ENCODE assay signal across 16 cellular contexts in genomic region chr3:21876742-21877141, GRCh38.
DNase-seq lines count a peak whose midpoint lies in the region; ATAC-seq and TF ChIP-seq lines count a peak whose summit lies in the region.
"Had no signal": no experiment of that assay in that cellular context is flagged by ENCODE, and none has a peak within 500 bp of the region (broad histone marks: within the 10 kb centered on the region; RNA-seq: fewer than 3 reads in every experiment).

No MANE protein-coding gene starts in this region.

- no peak overlapping the region for H3K4me3 ChIP-seq in HAP-1
- H3K4me3 ChIP-seq: BLaER1 treated with 17β-estradiol and CSF1 and Interleukin-3, amounts not matched to agents 10 nM and 100 nM had no signal

- DNase-seq in HAP-1 (ENCODE audit: low spot score in 2 of 2) (peak; percentile 8 to 61), NCI-H69 (lab: John Stamatoyannopoulos, UW) (peak; percentile 71), glutamatergic neuron (no peak), progenitor cell of endocrine pancreas (ENCODE audit: low spot score, unreplicated experiment) (no peak), GM10266 (ENCODE audit: extremely low spot score) (no peak), GM10248 (ENCODE audit: extremely low spot score) (no peak)
- DNase-seq: CD8-positive, alpha-beta T cell; DMS 273 treated with DMSO at 0.1 percent for 48 hours; DMS53; DND-41; EL; GOT3; H7 had no signal

- no peaks in the 10 kb centered on the region for H3K36me3 ChIP-seq in HAP-1 (replicated peaks)
- H3K36me3 ChIP-seq: BLaER1 treated with 17β-estradiol and CSF1 and Interleukin-3, amounts not matched to agents 10 nM and 100 nM had no signal

- H3K4me3 Mint-ChIP-seq in glutamatergic neuron (ENCODE audit: unreplicated experiment): peak overlapping the region; percentile 49
- no peak overlapping the region for H3K4me3 Mint-ChIP-seq in progenitor cell of endocrine pancreas (ENCODE audit: low read depth)
- H3K4me3 Mint-ChIP-seq: B cell; CD8-positive, alpha-beta T cell had no signal

- H3K27me3 ChIP-seq in HAP-1 (ENCODE audit: low read depth): no peaks in the 10 kb centered on the region
- H3K27me3 ChIP-seq: BLaER1 treated with 17β-estradiol and CSF1 and Interleukin-3, amounts not matched to agents 10 nM and 100 nM had no signal

- CTCF ChIA-PET in GM10248 (lab: Yijun Ruan, JAX): interaction anchor here (1.4 kb wide), 1 partner anchor 11 kb away, joined by 3 read pairs; no protein-coding TSS in a partner anchor

- H3K4me1 ChIP-seq in HAP-1: no peaks in the 10 kb centered on the region
- H3K4me1 ChIP-seq: BLaER1 treated with 17β-estradiol and CSF1 and Interleukin-3, amounts not matched to agents 10 nM and 100 nM had no signal

- no peak for TF ChIP-seq CTCF in glutamatergic neuron (IDR thresholded peaks at IDR 0.05; ENCODE audit: partially characterized antibody, unreplicated experiment)
- no peak for TF ChIP-seq CTCF in progenitor cell of endocrine pancreas (IDR thresholded peaks at IDR 0.05; ENCODE audit: unreplicated experiment)
- no peak for TF ChIP-seq CTCF in GM10266 (IDR thresholded peaks at IDR 0.05; ENCODE audit: control insufficient read depth, insufficient read depth, low read depth, missing control alignments)
- TF ChIP-seq CTCF in GM10248 (IDR thresholded peaks at IDR 0.05; ENCODE audit: control extremely low read depth, extremely low read depth, low read depth, missing control alignments): no peak

- POLR2A ChIA-PET in GM10248 (lab: Yijun Ruan, JAX): no interaction called here

- H3K36me3 Mint-ChIP-seq in glutamatergic neuron (ENCODE audit: unreplicated experiment): peaks cover 10% of the 10 kb centered on the region
- H3K36me3 Mint-ChIP-seq in progenitor cell of endocrine pancreas (ENCODE audit: insufficient read depth): no peaks in the 10 kb centered on the region
- H3K36me3 Mint-ChIP-seq: CD8-positive, alpha-beta T cell had no signal

- ATAC-seq in HG02623 (IDR thresholded peaks at IDR 0.05; ENCODE audit: unreplicated experiment): no peak
- ATAC-seq: CD8-positive, alpha-beta T cell had no signal

- H3K4me1 Mint-ChIP-seq in glutamatergic neuron (ENCODE audit: low read depth, unreplicated experiment) (peaks cover 32% of the 10 kb centered on the region), progenitor cell of endocrine pancreas (ENCODE audit: low read depth) (peaks cover 6% of the 10 kb centered on the region)
- H3K4me1 Mint-ChIP-seq: B cell had no signal

- no peaks in the 10 kb centered on the region for H3K9me3 ChIP-seq in HAP-1

- peaks cover 4% of the 10 kb centered on the region for H3K27me3 Mint-ChIP-seq in glutamatergic neuron (ENCODE audit: unreplicated experiment)
- no peaks in the 10 kb centered on the region for H3K27me3 Mint-ChIP-seq in progenitor cell of endocrine pancreas
- H3K27me3 Mint-ChIP-seq: B cell had no signal

- H3K9me3 Mint-ChIP-seq in glutamatergic neuron (ENCODE audit: unreplicated experiment) (peaks cover 8% of the 10 kb centered on the region), progenitor cell of endocrine pancreas (ENCODE audit: low read depth) (peaks cover 4% of the 10 kb centered on the region)

- in situ Hi-C loops in HAP-1 (cut with MboI; ENCODE audit: low sequenced_read_pairs): loop anchor here (25.0 kb wide), 2 partner anchors 389 to 1364 kb away; no protein-coding TSS in a partner anchor

- peak overlapping the region; percentile 87 for H3K27ac Mint-ChIP-seq in glutamatergic neuron (ENCODE audit: unreplicated experiment)
- peak overlapping the region; percentile 5 for H3K27ac Mint-ChIP-seq in progenitor cell of endocrine pancreas
- H3K27ac Mint-ChIP-seq: B cell; CD8-positive, alpha-beta T cell had no signal

Comparison
In these comparisons a context has a peak if more than half of its experiments do, and no peak if none do; other contexts are left out.
1. DNase-seq: peak in HAP-1 (2 of 2) and NCI-H69 (single experiment); none in glutamatergic neuron (single experiment), progenitor cell of endocrine pancreas (single experiment), GM10266 (single experiment) and GM10248 (single experiment).